ENCODE assay signal across 8 cellular contexts in genomic region chr7:27031289-27032172, GRCh38.
DNase-seq lines count a peak whose midpoint lies in the region; ATAC-seq, FAIRE-seq and TF ChIP-seq lines count a peak whose summit lies in the region.

No MANE protein-coding gene starts in this region.

- H3K36me3 ChIP-seq in GM12878 (ENCODE audit: control insufficient read depth in 2 of 2, insufficient read depth in 2 of 2, low read length in 1 of 2): no peaks in the 10 kb centered on the region

- no peaks in the 10 kb centered on the region for H3K27me3 Mint-ChIP-seq in nephron (ENCODE audit: low read depth)

- no peaks in the 10 kb centered on the region for H4K20me1 ChIP-seq in GM12878 (ENCODE audit: control insufficient read depth, insufficient read depth)

- peak overlapping the region; percentile 87 for H2AFZ ChIP-seq in GM12878 (ENCODE audit: control insufficient read depth, low read depth, low read length)

- peak; percentile 66 for FAIRE-seq in GM12878 (lab: Jason Lieb, UNC)

- RAD21 ChIA-PET in GM12878 (lab: Charles Lee; ENCODE audit: unreplicated experiment): interaction anchor here (1.4 to 1.9 kb wide), 3 partner anchors 52 to 65 kb away, joined by 4 to 8 read pairs (median 6); partner anchors contain the start of gene HOXA1

- no peak overlapping the region for H3K9ac ChIP-seq in GM12878 (ENCODE audit: control insufficient read depth, insufficient read depth, low read length)

- H3K9me3 Mint-ChIP-seq in nephron: no peaks in the 10 kb centered on the region

- TF ChIP-seq CTCF in AG09309 (IDR thresholded peaks at IDR 0.05; ENCODE audit: control insufficient read depth, insufficient read depth, low read depth, low read length, missing control alignments) (no peak), GM12878 (IDR thresholded peaks at IDR 0.05 in 2 of 3, conservative IDR thresholded peaks at IDR 0.05 in 1 of 3; ENCODE audit: control insufficient read depth in 2 of 3, extremely low read depth in 1 of 3, insufficient read depth in 1 of 3, low read depth in 3 of 3, low read length in 3 of 3) (no peak), nephron (IDR thresholded peaks at IDR 0.05; ENCODE audit: unreplicated experiment in 3 of 3) (no peak)

- no peak overlapping the region for H3K4me3 ChIP-seq in AG09309 (ENCODE audit: control insufficient read depth, low read depth, low read length)
- no peak overlapping the region for H3K4me3 ChIP-seq in GM12878

- intact Hi-C loops in GM12878 (cut with micrococcal nuclease; ENCODE audit: unreplicated experiment): no loop called here

- TF ChIP-seq RAD21 in GM12878 (IDR thresholded peaks at IDR 0.05; ENCODE audit: insufficient read depth, low read depth, low read length): no peak

- no peaks in the 10 kb centered on the region for H3K36me3 Mint-ChIP-seq in nephron (ENCODE audit: low read depth)

- peaks cover 6% of the 10 kb centered on the region; the same call in 1 of the 2 replicates for H3K4me1 ChIP-seq in GM12878 (ENCODE audit: control insufficient read depth, insufficient read depth, low read length)

- no peak for TF ChIP-seq EP300 in GM12878 (IDR thresholded peaks at IDR 0.05; ENCODE audit: borderline replicate concordance in 1 of 2, control insufficient read depth in 1 of 2, low read depth in 2 of 2, low read length in 2 of 2)

- H3K4me2 ChIP-seq in GM12878 (ENCODE audit: control insufficient read depth, insufficient read depth): peak overlapping the region; percentile 46

- SMC1A ChIA-PET in GM12878 (lab: Charles Lee; ENCODE audit: uncharacterized antibody, unreplicated experiment): interaction anchor here (0.6 to 1.7 kb wide), 6 partner anchors 43 to 344 kb away, joined by 3 to 7 read pairs (median 4); no protein-coding TSS in a partner anchor

- POLR2A ChIA-PET in GM12878 (lab: Charles Lee): no interaction called here

- CTCF ChIA-PET in GM12878 (lab: Yijun Ruan, JAX): no interaction called here

- H3K4me3 Mint-ChIP-seq in nephron: no peak overlapping the region

- no TSS peak for BruUV-seq in GM12878 (replicated peaks; lab: Mats Ljungman, UMichigan)

- DNase-seq in AG09309 (ENCODE audit: low read depth) (peak; percentile 55), HS-5 (ENCODE audit: low read depth) (peak; percentile 40), GM12878 (ENCODE audit: low read depth, low spot score) (peak; percentile 1), DMS 273 treated with DMSO at 0.1 percent for 48 hours (lab: John Stamatoyannopoulos, UW) (no peak), nucleus accumbens (lab: John Stamatoyannopoulos, UW) (no peak), NCI-H2196 treated with DMSO at 0.1 percent for 48 hours (lab: John Stamatoyannopoulos, UW; ENCODE audit: unreplicated experiment) (no peak)

- no peaks in the 10 kb centered on the region for H3K27me3 ChIP-seq in GM12878 (replicated peaks in 1 of 2; ENCODE audit: control insufficient read depth in 2 of 2, insufficient read depth in 2 of 2, low read length in 1 of 2)

- peak overlapping the region; percentile 69 to 89 (median 84) for H3K27ac Mint-ChIP-seq in nephron

- ATAC-seq in GM18909 (IDR thresholded peaks at IDR 0.05; ENCODE audit: poor library complexity, unreplicated experiment) (peak; percentile 59), GM12878 (peak; percentile 93)

- no peaks in the 10 kb centered on the region for H3K79me2 ChIP-seq in GM12878 (ENCODE audit: control insufficient read depth, insufficient read depth, low read length)

- 77% methylated on average over 7 of the region's 8 CpGs for WGBS in GM12878 (ENCODE audit: insufficient coverage, insufficient replicate concordance, low lambda C conversion rate, missing lambda C conversion rate)

- in situ Hi-C loops in GM12878 (cut with MboI): no loop called here

- no peak for TF ChIP-seq POLR2A in GM12878 (IDR thresholded peaks at IDR 0.05; ENCODE audit: low read depth, low read length)

- H3K4me1 Mint-ChIP-seq in nephron: peaks cover 57% of the 10 kb centered on the region

- no peak overlapping the region for H3K27ac ChIP-seq in GM12878 (ENCODE audit: control insufficient read depth, insufficient read depth)

- H3K9me3 ChIP-seq in GM12878 (replicated peaks; ENCODE audit: control insufficient read depth, insufficient read depth, low read length): no peaks in the 10 kb centered on the region

TF ChIP-seq in GM12878, 131 proteins besides CTCF, POLR2A, EP300 and RAD21:
- 0 out of 4 replicates have a peak, but pooled peaks of 1 of the 2 experiments have one; percentile 25 for TF ChIP-seq ETV6 (conservative IDR thresholded peaks at IDR 0.05 in 1 of 2, IDR thresholded peaks at IDR 0.05 in 1 of 2; ENCODE audit: borderline replicate concordance in 1 of 2, low read depth in 1 of 2)
- no peak for TF ChIP-seq RFX5 (IDR thresholded peaks at IDR 0.05; ENCODE audit: low read depth, low read length)
- 0 out of 2 replicates have a peak, but pooled peaks have one; percentile 41 for TF ChIP-seq RB1 (IDR thresholded peaks at IDR 0.05; ENCODE audit: borderline replicate concordance)
TF ChIP-seq in GM12878: peak in this region for 2.

Comparison
In these comparisons a context has a peak if more than half of its experiments do, and no peak if none do; other contexts are left out.
1. DNase-seq: peak in AG09309 (single experiment), HS-5 (single experiment) and GM12878 (single experiment); none in DMS 273 treated with DMSO at 0.1 percent for 48 hours (single experiment), nucleus accumbens (0 of 56) and NCI-H2196 treated with DMSO at 0.1 percent for 48 hours (single experiment).